Comparison of ENCODE assay signal across 8 cellular contexts in the genomic region with DNA sequence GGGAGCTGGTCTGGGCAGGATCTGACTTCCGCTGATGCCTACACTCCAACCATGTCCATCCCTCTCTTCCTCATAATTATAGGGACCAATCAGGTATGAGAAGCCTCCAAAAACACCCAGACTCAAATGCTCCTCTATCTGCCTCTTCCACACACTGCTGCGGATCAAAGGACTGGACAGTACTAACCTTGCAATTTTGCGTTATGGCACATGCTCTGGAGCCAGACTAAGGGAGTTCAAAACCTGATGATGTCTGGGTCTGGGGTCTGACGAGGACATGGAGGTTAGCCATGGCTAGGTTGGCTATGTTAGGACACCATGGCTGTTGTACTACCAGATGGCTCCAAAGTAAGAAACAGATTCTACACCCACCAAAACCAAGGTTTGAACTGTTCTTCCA. TPM values are rescaled to one million over a fixed set of nuclear protein-coding genes. Genes with fewer than 3 reads are reported as not detected.
"Had no signal": no experiment of that assay in that cellular context is flagged by ENCODE, and none has a peak within 500 bp of the region (broad histone marks: within the 10 kb centered on the region; RNA-seq: fewer than 3 reads in every experiment).

No MANE protein-coding gene starts in this region.

- H3K4me1 Mint-ChIP-seq: GM23338 had no signal

- H3K4me3 Mint-ChIP-seq: GM23338, H9, HFFc6 had no signal

- ATAC-seq: GM23338, HepG2 had no signal

- H3K27ac Mint-ChIP-seq: GM23338, H9, HFFc6 had no signal

- H3K9me3 Mint-ChIP-seq: GM23338, H9, HFFc6 had no signal

- H3K27ac ChIP-seq: HL-60 had no signal

- DNase-seq: H9, HCEC 1CT, HFFc6 had no signal

- H3K4me3 ChIP-seq: GM23338 had no signal

RNA-seq across cellular contexts. Expression of gene NR0B2, which starts 34.0 kb away (rescaled TPM):
- total RNA-seq: GM23338, H1, H9, HFFc6, HT1080 had no signal
